8 cellular contexts compared by ENCODE assay signal in the genomic region with DNA sequence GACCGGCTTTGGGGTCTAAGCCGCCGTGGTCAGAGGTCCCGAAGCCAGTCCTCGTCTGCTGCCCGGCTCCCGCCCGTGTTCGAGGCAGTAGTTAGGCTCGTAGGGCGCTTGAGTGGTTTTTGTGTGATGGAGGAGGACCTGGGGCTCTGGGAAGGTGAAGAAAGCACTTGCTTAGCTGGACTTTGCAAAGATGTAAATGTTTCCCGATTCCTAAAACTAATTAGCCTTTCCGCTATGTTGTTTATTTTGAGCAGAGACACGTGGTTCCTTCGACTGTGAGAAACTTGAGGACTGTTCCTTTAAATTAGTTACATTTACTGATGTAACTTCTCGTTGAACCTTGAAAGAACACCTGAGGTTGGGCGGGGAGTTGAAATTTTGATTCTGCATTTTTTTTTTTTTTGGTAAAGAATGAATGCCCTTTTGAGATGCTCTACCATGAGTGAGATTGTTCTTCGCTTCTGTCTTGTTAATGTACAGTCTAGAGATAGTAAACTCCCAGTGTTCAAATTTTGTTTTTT. TPM values are rescaled to one million over a fixed set of nuclear protein-coding genes. Genes with fewer than 3 reads are reported as not detected.
DNase-seq lines count a peak whose midpoint lies in the region; ATAC-seq and TF ChIP-seq lines count a peak whose summit lies in the region.

No MANE protein-coding gene starts in this region.

- H3K4me3 Mint-ChIP-seq in activated naive CD8-positive, alpha-beta T cell treated with anti-CD3 and anti-CD28 coated beads for 36 hours = peak overlapping the region; percentile 82

- 4% methylated on average over 18 of the region's 18 CpGs for WGBS in hepatocyte (ENCODE audit: low lambda C conversion rate, missing lambda C conversion rate)

- H3K36me3 ChIP-seq in hepatocyte (replicated peaks; ENCODE audit: insufficient read depth, low read depth) = no peaks in the 10 kb centered on the region

- no peak for TF ChIP-seq CTCF in hepatocyte (IDR thresholded peaks at IDR 0.05; ENCODE audit: poor library complexity)

- peaks cover 55% of the 10 kb centered on the region for H3K4me1 Mint-ChIP-seq in activated naive CD8-positive, alpha-beta T cell treated with anti-CD3 and anti-CD28 coated beads for 36 hours

- H3K4me2 ChIP-seq in hepatocyte = peak overlapping the region; percentile 85

- H3K4me3 ChIP-seq in hepatocyte (peak overlapping the region; percentile 84), skin epidermis (peak overlapping the region; percentile 66 to 99 (median 89))

- H3K27me3 Mint-ChIP-seq in activated naive CD8-positive, alpha-beta T cell treated with anti-CD3 and anti-CD28 coated beads for 36 hours = no peaks in the 10 kb centered on the region

- peaks cover 61% of the 10 kb centered on the region for H3K79me2 ChIP-seq in hepatocyte

- H3K9me3 Mint-ChIP-seq in activated naive CD8-positive, alpha-beta T cell treated with anti-CD3 and anti-CD28 coated beads for 36 hours = peaks cover 5% of the 10 kb centered on the region

- ATAC-seq in GM21515 (IDR thresholded peaks at IDR 0.05; ENCODE audit: unreplicated experiment) (peak; percentile 12), HG03097 (IDR thresholded peaks at IDR 0.05; ENCODE audit: low FRiP score, unreplicated experiment) (no peak)

- peaks cover 24% of the 10 kb centered on the region for H3K36me3 Mint-ChIP-seq in activated naive CD8-positive, alpha-beta T cell treated with anti-CD3 and anti-CD28 coated beads for 36 hours

- H3K9me3 ChIP-seq in hepatocyte (ENCODE audit: low read depth) = no peaks in the 10 kb centered on the region

- H3K9me2 ChIP-seq in hepatocyte (replicated peaks; ENCODE audit: insufficient read depth) = no peaks in the 10 kb centered on the region

- peak overlapping the region; percentile 96 for H3K27ac ChIP-seq in hepatocyte
- H3K27ac ChIP-seq in skin epidermis = peak overlapping the region; percentile 91 to 100 (median 99)

- peak overlapping the region; percentile 85 for H2AFZ ChIP-seq in hepatocyte

- peak; percentile 27 for DNase-seq in DMS114 treated with DMSO at 0.1 percent for 48 hours (lab: John Stamatoyannopoulos, UW; ENCODE audit: unreplicated experiment)
- DNase-seq in LoVo (ENCODE audit: low spot score) = peak; percentile 46
- no peak for DNase-seq in activated naive CD8-positive, alpha-beta T cell treated with anti-CD3 and anti-CD28 coated beads for 36 hours
- no peak for DNase-seq in hepatocyte (ENCODE audit: low spot score)
- no peak for DNase-seq in retina

- peak overlapping the region; percentile 97 for H3K27ac Mint-ChIP-seq in activated naive CD8-positive, alpha-beta T cell treated with anti-CD3 and anti-CD28 coated beads for 36 hours

- no peaks in the 10 kb centered on the region for H3K27me3 ChIP-seq in hepatocyte

- peaks cover 21% of the 10 kb centered on the region for H3K4me1 ChIP-seq in hepatocyte (ENCODE audit: insufficient read depth)

- H4K20me1 ChIP-seq in hepatocyte (ENCODE audit: insufficient read depth, poor library complexity, severe bottlenecking) = peaks cover 38% of the 10 kb centered on the region

RNA-seq across cellular contexts. Expression of a gene that starts 33.9 kb away (rescaled TPM):
- 10 to 100 TPM; 19.1 to 19.5 TPM for total RNA-seq in activated naive CD8-positive, alpha-beta T cell treated with anti-CD3 and anti-CD28 coated beads for 36 hours
- total RNA-seq in hepatocyte = 86.0 and 93.6 TPM in 2 replicates
- polyA plus RNA-seq in hepatocyte = 43.9 and 45.9 TPM in 2 replicates

Comparison
In these comparisons a context has a peak if more than half of its experiments do, and no peak if none do; other contexts are left out.
1. DNase-seq: peak in DMS114 treated with DMSO at 0.1 percent for 48 hours (single experiment) and LoVo (single experiment); none in activated naive CD8-positive, alpha-beta T cell treated with anti-CD3 and anti-CD28 coated beads for 36 hours (single experiment), hepatocyte (single experiment) and retina (single experiment).